8 cellular contexts compared by ENCODE assay signal in genomic region chr21:29299046-29299905, GRCh38. TPM values are rescaled to one million over a fixed set of nuclear protein-coding genes. Genes with fewer than 3 reads are reported as not detected.
A peak's percentile ranks its signal among the peaks of the same experiment; 100 is the strongest.
DNase-seq lines count a peak whose midpoint lies in the region; ATAC-seq, FAIRE-seq and TF ChIP-seq lines count a peak whose summit lies in the region.

No MANE protein-coding gene starts in this region.

- no peak for FAIRE-seq in H54 (lab: Jason Lieb, UNC)

- no peaks in the 10 kb centered on the region for H3K9me3 Mint-ChIP-seq in central memory CD8-positive, alpha-beta T cell

- peak overlapping the region; percentile 82 for H3K4me3 Mint-ChIP-seq in central memory CD8-positive, alpha-beta T cell

- H3K27me3 Mint-ChIP-seq in central memory CD8-positive, alpha-beta T cell, result no peaks in the 10 kb centered on the region

- peak overlapping the region; percentile 72 for H3K27ac Mint-ChIP-seq in central memory CD8-positive, alpha-beta T cell (ENCODE audit: low read depth)

- DNase-seq in Daoy (ENCODE audit: low read depth) (peak; percentile 80), H54 (ENCODE audit: insufficient read length, low spot score) (peak; percentile 62), NAMALWA (ENCODE audit: low spot score) (peak; percentile 71), kidney tubule cell (ENCODE audit: low spot score) (peak; percentile 67), GM19240 (ENCODE audit: insufficient read length, low spot score) (no peak)
- DNase-seq in activated CD4-positive, CD25-positive, alpha-beta regulatory T cell treated with anti-CD3 and anti-CD28 coated beads, Interleukin-2, amount 50 U/mL, for 72 hours, result peak; percentile 78
- peak; percentile 49 to 58 for DNase-seq in central memory CD8-positive, alpha-beta T cell (ENCODE audit: low spot score in 2 of 2)
- peak; percentile 53 to 60 for DNase-seq in stimulated activated CD4-positive, alpha-beta T cell treated with anti-CD3 and anti-CD28 coated beads, Interleukin-15, amount 100 ng/mL, for 48 hours (ENCODE audit: low read depth in 2 of 2)

- H3K36me3 Mint-ChIP-seq in central memory CD8-positive, alpha-beta T cell (ENCODE audit: insufficient read depth), result peaks cover 8% of the 10 kb centered on the region

- peak; percentile 49; the same call in 1 of the 2 replicates for TF ChIP-seq POLR2A in H54 (IDR thresholded peaks at IDR 0.05; ENCODE audit: low read depth, low read length)

- peak; percentile 64 for ATAC-seq in central memory CD8-positive, alpha-beta T cell (replicated peaks; ENCODE audit: extremely low read depth, poor library complexity, severe bottlenecking)

- H3K4me1 Mint-ChIP-seq in central memory CD8-positive, alpha-beta T cell, result peaks cover 25% of the 10 kb centered on the region

RNA-seq across cellular contexts. Expression of gene BACH1, which starts 0.6 kb away (rescaled TPM):
- 63.6 and 74.1 TPM in 2 replicates for total RNA-seq in Daoy (2014; rRNA removed; shearing (Covaris generic))
